In the genomic region with DNA sequence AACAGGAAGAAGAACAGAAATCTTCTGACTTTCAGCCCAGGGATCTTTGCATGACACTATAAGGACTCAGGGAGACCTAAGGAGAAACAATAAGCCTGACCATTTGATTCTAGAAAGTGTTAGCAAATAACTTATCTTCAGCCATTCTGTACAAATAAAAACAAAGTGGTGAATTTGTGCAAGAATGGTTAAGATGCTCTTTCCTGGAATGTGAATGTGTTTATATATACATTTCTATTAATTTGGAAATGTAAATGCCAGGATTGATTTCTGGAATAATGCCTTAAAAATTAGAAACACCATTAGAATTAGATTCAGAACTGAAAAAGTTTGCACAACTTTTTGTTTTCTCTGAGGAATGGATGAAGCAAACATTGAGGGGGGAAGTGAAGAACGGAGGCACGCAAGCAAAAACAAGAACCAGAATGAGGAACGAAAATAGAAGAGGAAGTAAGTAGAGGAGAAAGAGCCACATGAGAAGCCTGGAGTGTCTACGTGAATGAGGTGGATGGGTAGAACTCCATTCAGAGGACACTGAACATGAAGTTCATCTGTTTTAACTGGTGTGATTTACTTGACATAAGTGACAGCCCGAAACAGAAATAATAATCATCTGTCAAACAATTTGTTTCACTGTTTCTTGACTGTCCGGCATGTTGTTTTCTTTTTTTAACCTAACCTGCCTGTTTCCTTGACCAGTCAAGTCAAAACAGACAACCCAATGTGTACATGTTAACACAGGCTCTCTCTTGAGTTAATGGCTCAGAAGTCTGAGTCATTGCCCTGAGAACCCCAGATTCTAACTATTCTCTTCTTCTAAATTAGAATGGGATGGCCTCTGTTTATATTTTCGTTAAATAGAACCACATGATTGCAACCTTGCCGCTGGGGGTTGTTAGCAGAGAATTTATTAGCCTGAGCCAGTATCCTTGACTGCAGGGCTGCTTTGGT, we compare ENCODE assay signal across 8 cellular contexts.
DNase-seq lines count a peak whose midpoint lies in the region; ATAC-seq and TF ChIP-seq lines count a peak whose summit lies in the region.

No MANE protein-coding gene starts in this region.

- H3K4me1 ChIP-seq in left ventricle myocardium inferior: no peaks in the 10 kb centered on the region
- no peaks in the 10 kb centered on the region for H3K4me1 ChIP-seq in endodermal cell (ENCODE audit: control insufficient read depth, insufficient read depth, low read length)

- no peaks in the 10 kb centered on the region for H3K4me1 Mint-ChIP-seq in endodermal cell

- peaks cover 1% of the 10 kb centered on the region for H3K27me3 Mint-ChIP-seq in endodermal cell (ENCODE audit: insufficient read depth)

- ATAC-seq in GM21723 (IDR thresholded peaks at IDR 0.05; ENCODE audit: unreplicated experiment): peak; percentile 89
- ATAC-seq in left lobe of liver: no peak

- 84 to 86% methylated on average over 7 to 8 of the region's 8 CpGs for WGBS in endodermal cell (ENCODE audit: insufficient coverage in 1 of 2, insufficient read length in 1 of 2), 2 experiments

- no peak overlapping the region for H3K27ac Mint-ChIP-seq in endodermal cell

- H3K4me3 ChIP-seq in GM12864 (ENCODE audit: low read depth, low read length) (no peak overlapping the region; the same call in 1 of the 2 replicates), left ventricle myocardium inferior (no peak overlapping the region), endodermal cell (ENCODE audit: low read length) (no peak overlapping the region)

- H3K27me3 ChIP-seq in left ventricle myocardium inferior (ENCODE audit: low read depth) (no peaks in the 10 kb centered on the region), endodermal cell (ENCODE audit: control insufficient read depth, insufficient read depth, low read length, poor library complexity, severe bottlenecking) (no peaks in the 10 kb centered on the region)

- H3K4me3 Mint-ChIP-seq in endodermal cell: no peak overlapping the region

- TF ChIP-seq CTCF in GM12864 (IDR thresholded peaks at IDR 0.05; ENCODE audit: low read depth, low read length, missing control alignments): no peak
- no peak for TF ChIP-seq CTCF in left ventricle myocardium inferior (IDR thresholded peaks at IDR 0.05; ENCODE audit: borderline replicate concordance)
- TF ChIP-seq CTCF in endodermal cell (conservative IDR thresholded peaks at IDR 0.05): no peak

- intact Hi-C loops in left ventricle myocardium inferior (cut with micrococcal nuclease): no loop called here

- no peak overlapping the region for H3K9ac ChIP-seq in endodermal cell (ENCODE audit: extremely low read depth, low read length, poor library complexity, severe bottlenecking)

- H3K9me3 ChIP-seq in left ventricle myocardium inferior (replicated peaks) (no peaks in the 10 kb centered on the region), endodermal cell (ENCODE audit: control insufficient read depth, low read length) (no peaks in the 10 kb centered on the region)

- H3K36me3 ChIP-seq in left ventricle myocardium inferior (no peaks in the 10 kb centered on the region), endodermal cell (ENCODE audit: control insufficient read depth, insufficient read depth, low read length) (no peaks in the 10 kb centered on the region)

- no peaks in the 10 kb centered on the region for H3K9me3 Mint-ChIP-seq in endodermal cell

- H3K27ac ChIP-seq in left ventricle myocardium inferior (replicated peaks) (peak overlapping the region; percentile 43), endodermal cell (ENCODE audit: low read depth, low read length) (no peak overlapping the region)

- DNase-seq in GM12864 (ENCODE audit: low read depth) (peak; percentile 71), M059J (ENCODE audit: low read depth) (peak; percentile 82), left ventricle myocardium inferior (no peak), endodermal cell (no peak), left lobe of liver (ENCODE audit: low spot score) (no peak), NCI-H128 (lab: John Stamatoyannopoulos, UW; ENCODE audit: unreplicated experiment) (no peak), NCI-H2107 (lab: John Stamatoyannopoulos, UW) (no peak)

- H3K36me3 Mint-ChIP-seq in endodermal cell (ENCODE audit: low read depth): no peaks in the 10 kb centered on the region

Comparison
In these comparisons a context has a peak if more than half of its experiments do, and no peak if none do; other contexts are left out.
1. DNase-seq: peak in GM12864 (single experiment) and M059J (single experiment); none in left ventricle myocardium inferior (single experiment), endodermal cell (single experiment), left lobe of liver (single experiment), NCI-H128 (single experiment) and NCI-H2107 (single experiment).